27 cellular contexts compared by ENCODE assay signal in genomic region chr12:108174641-108175040, GRCh38. TPM values are rescaled to one million over a fixed set of nuclear protein-coding genes. Genes with fewer than 3 reads are reported as not detected.
"Had no signal": no experiment of that assay in that cellular context is flagged by ENCODE, and none has a peak within 500 bp of the region (broad histone marks: within the 10 kb centered on the region; RNA-seq: fewer than 3 reads in every experiment).

No MANE protein-coding gene starts in this region.

- DNase-seq: kidney; left colon; left lung; lower lobe of right lung; mammary epithelial cell; mesenchymal stem cell; natural killer cell; nephron progenitor cell; ovary; right lobe of liver; stimulated activated CD4-positive, alpha-beta T cell treated with anti-CD3 and anti-CD28 coated beads, Interleukin-1b, Interleukin-23, amount 100 ng/mL, for 48 hours; stimulated activated CD4-positive, alpha-beta T cell treated with anti-CD3 and anti-CD28 coated beads, Interleukin-2, amount 100 ng/mL, for 48 hours; stimulated activated CD4-positive, alpha-beta T cell treated with anti-CD3 and anti-CD28 coated beads, Interleukin-4, amount 100 ng/mL, for 4 hours; stimulated activated CD8-positive, alpha-beta memory T cell treated with anti-CD3 and anti-CD28 coated beads, Interleukin-4, amount 100 ng/mL, for 48 hours; stimulated activated naive CD4-positive, alpha-beta T cell treated with Interleukin-2 at 50 U/mL for 16 hours; stimulated activated naive CD8-positive, alpha-beta T cell treated with anti-CD3 and anti-CD28 coated beads, Interleukin-15, amount 100 ng/mL, for 72 hours; testis; tibial artery; trophoblast cell; upper lobe of right lung had no signal

- H3K27ac Mint-ChIP-seq: immature natural killer cell; natural killer cell; nephron progenitor cell; progenitor cell of endocrine pancreas; stimulated activated memory B cell treated with anti-CD40 and anti-IgM and Interleukin-4, amounts not matched to agents 10 μg/mL and 1 μg/mL and 100 μg/mL, for 72 hours; stimulated activated naive CD8-positive, alpha-beta T cell treated with anti-CD3 and anti-CD28 coated beads, Interleukin-15, amount 100 ng/mL, for 72 hours had no signal

- H3K9me3 ChIP-seq: left lung, lower lobe of right lung, ovary, right atrium auricular region, right lobe of liver, testis, tibial artery, upper lobe of right lung had no signal

- H3K4me1 ChIP-seq: left lung, lower lobe of right lung, right atrium auricular region, right lobe of liver, testis, upper lobe of right lung had no signal

- H3K4me2 ChIP-seq: smooth muscle cell had no signal

- H3K36me3 Mint-ChIP-seq: immature natural killer cell, natural killer cell had no signal

- H3K4me1 Mint-ChIP-seq: immature natural killer cell; natural killer cell; nephron progenitor cell; stimulated activated memory B cell treated with anti-CD40 and anti-IgM and Interleukin-4, amounts not matched to agents 10 μg/mL and 1 μg/mL and 100 μg/mL, for 72 hours; stimulated activated naive CD8-positive, alpha-beta T cell treated with anti-CD3 and anti-CD28 coated beads, Interleukin-15, amount 100 ng/mL, for 72 hours had no signal

- H3K9me3 Mint-ChIP-seq: immature natural killer cell, natural killer cell had no signal

- H3K27ac ChIP-seq: left lung, lower lobe of right lung, ovary, right atrium auricular region, right lobe of liver, testis, tibial artery, upper lobe of right lung had no signal

- H3K4me3 Mint-ChIP-seq: immature natural killer cell; natural killer cell; nephron progenitor cell; stimulated activated memory B cell treated with anti-CD40 and anti-IgM and Interleukin-4, amounts not matched to agents 10 μg/mL and 1 μg/mL and 100 μg/mL, for 72 hours; stimulated activated naive CD8-positive, alpha-beta T cell treated with anti-CD3 and anti-CD28 coated beads, Interleukin-15, amount 100 ng/mL, for 72 hours had no signal

- ATAC-seq: left colon; left lung; natural killer cell; right lobe of liver; stimulated activated memory B cell treated with anti-CD40 and anti-IgM and Interleukin-4, amounts not matched to agents 10 μg/mL and 1 μg/mL and 100 μg/mL, for 72 hours; stimulated activated naive CD8-positive, alpha-beta T cell treated with anti-CD3 and anti-CD28 coated beads, Interleukin-15, amount 100 ng/mL, for 72 hours; upper lobe of right lung had no signal

- H3K4me3 ChIP-seq: left lung, lower lobe of right lung, ovary, right atrium auricular region, right lobe of liver, smooth muscle cell, testis, tibial artery, upper lobe of right lung had no signal

- H3K27me3 Mint-ChIP-seq: stimulated activated memory B cell treated with anti-CD40 and anti-IgM and Interleukin-4, amounts not matched to agents 10 μg/mL and 1 μg/mL and 100 μg/mL, for 72 hours had no signal

- H3K27me3 ChIP-seq: ovary, right atrium auricular region, right lobe of liver, testis, tibial artery, upper lobe of right lung had no signal

- H3K36me3 ChIP-seq: left lung, lower lobe of right lung, ovary, right atrium auricular region, right lobe of liver, tibial artery, upper lobe of right lung had no signal

RNA-seq across cellular contexts. Expression of gene WSCD2, which starts 45.6 kb away (rescaled TPM):
- total RNA-seq: progenitor cell of endocrine pancreas, pulmonary artery endothelial cell, renal cortical epithelial cell, right lobe of liver had no signal
- polyA plus RNA-seq: immature natural killer cell, mammary epithelial cell had no signal
